In genomic region chr12:65194949-65195348, GRCh38 we compare ENCODE assay signal across 24 cellular contexts.
"Had no signal": no experiment of that assay in that cellular context is flagged by ENCODE, and none has a peak within 500 bp of the region (broad histone marks: within the 10 kb centered on the region; RNA-seq: fewer than 3 reads in every experiment).

No MANE protein-coding gene starts in this region.

- DNase-seq: activated CD4-positive, alpha-beta memory T cell treated with anti-CD3 and anti-CD28 coated beads for 36 hours; activated CD4-positive, alpha-beta T cell treated with anti-CD3 and anti-CD28 coated beads, Interleukin-2, amount 10 ng/mL, durations not matched to agents 7 days and 5 days; activated CD4-positive, CD25-positive, alpha-beta regulatory T cell; activated CD8-positive, alpha-beta memory T cell treated with anti-CD3 and anti-CD28 coated beads for 24 hours; activated gamma-delta T cell; activated naive CD4-positive, alpha-beta T cell treated with anti-CD3 and anti-CD28 coated beads for 36 hours; activated T-cell treated with anti-CD3 and anti-CD28 coated beads, Interleukin-2, amount 50 U/mL, for 48 hours; amygdala; NCI-H1092 treated with DMSO at 0.1 percent for 48 hours; NCI-H1417 treated with DMSO at 0.1 percent for 48 hours; NCI-H1694; NCI-H2029; NCI-H2107; NCI-H2171 treated with DMSO at 0.1 percent for 48 hours; NCI-H345; NCI-H510A; NCI-H526 treated with DMSO at 0.1 percent for 48 hours; PC-3; SHP77 treated with DMSO at 0.1 percent for 48 hours had no signal

- H3K27me3 Mint-ChIP-seq: activated CD4-positive, alpha-beta memory T cell treated with anti-CD3 and anti-CD28 coated beads for 36 hours; activated CD4-positive, alpha-beta T cell treated with anti-CD3 and anti-CD28 coated beads, Interleukin-2, amount 10 ng/mL, durations not matched to agents 7 days and 5 days; activated naive CD8-positive, alpha-beta T cell; activated T-helper 17 cell treated with anti-CD3 and anti-CD28 coated beads, Interleukin-2, amount 50 U/mL, for 72 hours; brain; central memory CD8-positive, alpha-beta T cell had no signal

- H3K27ac Mint-ChIP-seq: activated CD4-positive, alpha-beta memory T cell treated with anti-CD3 and anti-CD28 coated beads for 36 hours; activated CD4-positive, alpha-beta T cell treated with anti-CD3 and anti-CD28 coated beads, Interleukin-2, amount 10 ng/mL, durations not matched to agents 7 days and 5 days; activated naive CD4-positive, alpha-beta T cell treated with anti-CD3 and anti-CD28 coated beads for 36 hours; activated T-helper 17 cell treated with anti-CD3 and anti-CD28 coated beads, Interleukin-2, amount 50 U/mL, for 72 hours; T-helper 1 cell treated with Interleukin-12 subunit alpha and Interleukin-12 subunit beta and Interleukin-4 antibody, amounts not matched to agents 30 μg/mL and 1 μg/mL, for 36 hours had no signal

- ATAC-seq: activated T-helper 17 cell treated with anti-CD3 and anti-CD28 coated beads, Interleukin-2, amount 50 U/mL, for 72 hours; PC-3 had no signal

- H3K4me3 Mint-ChIP-seq: activated CD4-positive, alpha-beta memory T cell treated with anti-CD3 and anti-CD28 coated beads for 36 hours; activated CD4-positive, alpha-beta T cell treated with anti-CD3 and anti-CD28 coated beads, Interleukin-2, amount 10 ng/mL, durations not matched to agents 7 days and 5 days; activated naive CD4-positive, alpha-beta T cell treated with anti-CD3 and anti-CD28 coated beads for 36 hours; activated naive CD8-positive, alpha-beta T cell; activated T-helper 17 cell treated with anti-CD3 and anti-CD28 coated beads, Interleukin-2, amount 50 U/mL, for 72 hours; central memory CD8-positive, alpha-beta T cell; T-helper 1 cell treated with Interleukin-12 subunit alpha and Interleukin-12 subunit beta and Interleukin-4 antibody, amounts not matched to agents 30 μg/mL and 1 μg/mL, for 36 hours had no signal
